ENCODE assay signal across 1 cellular context in the genomic region with DNA sequence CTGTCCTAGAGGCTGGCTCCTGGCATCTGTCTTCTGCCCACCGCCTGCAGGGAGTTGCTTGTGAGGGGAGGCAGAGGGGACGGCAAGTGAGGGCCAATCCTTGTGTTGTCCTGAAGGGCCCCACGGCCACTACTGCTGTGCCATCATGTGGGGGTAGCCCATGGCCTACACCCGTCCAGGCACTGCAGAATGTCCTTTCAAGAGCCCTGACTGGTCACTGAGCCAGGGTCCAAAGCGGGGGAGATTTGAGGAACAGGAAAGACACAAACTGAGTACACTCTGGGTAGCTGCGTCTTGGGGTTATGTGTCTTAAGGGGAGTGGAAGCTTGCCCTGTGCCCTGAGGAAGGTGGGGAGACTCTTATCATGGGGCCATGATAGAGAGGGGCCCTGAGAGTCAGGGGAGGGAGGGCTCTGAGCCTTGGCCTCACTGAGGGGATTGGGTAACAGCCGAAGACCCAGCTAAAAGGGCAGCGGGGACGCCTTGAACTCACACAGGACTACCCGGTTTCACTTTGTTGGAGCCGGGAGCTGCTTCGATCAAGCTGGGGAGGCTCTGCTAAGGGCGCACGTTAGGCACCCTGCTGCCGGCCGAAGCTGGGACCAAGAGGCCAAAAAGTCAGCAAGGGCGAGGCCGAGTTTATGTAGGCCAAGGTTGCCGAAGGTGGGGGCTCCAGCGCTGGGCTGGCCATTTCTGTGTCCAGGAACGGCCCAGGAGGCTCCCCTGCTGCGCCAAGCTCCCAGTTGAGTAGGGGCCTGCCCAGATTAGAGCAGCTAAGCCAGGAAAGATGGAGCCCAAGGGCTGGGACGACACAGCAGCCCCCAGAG.
TF ChIP-seq lines count a peak whose summit lies in the region.

No MANE protein-coding gene starts in this region.

TF ChIP-seq in H1, 55 proteins besides CTCF, POLR2A, EP300 and RAD21:
- TF ChIP-seq JUN (IDR thresholded peaks at IDR 0.05; ENCODE audit: low read depth, low read length) = no peak
- peak; percentile 76 for TF ChIP-seq SUZ12 (IDR thresholded peaks at IDR 0.05; ENCODE audit: low read length)
- peak; percentile 68 for TF ChIP-seq EZH2 (IDR thresholded peaks at IDR 0.05; ENCODE audit: low read depth, low read length, severe bottlenecking)
- peak; percentile 24 for TF ChIP-seq RNF2 (IDR thresholded peaks at IDR 0.05; ENCODE audit: borderline replicate concordance, low read depth, low read length, missing control alignments, poor library complexity, severe bottlenecking)
